In genomic region chr2:7685342-7686015, GRCh38 we compare ENCODE assay signal across 21 cellular contexts.
A peak's percentile ranks its signal among the peaks of the same experiment; 100 is the strongest.
DNase-seq lines count a peak whose midpoint lies in the region; ATAC-seq and TF ChIP-seq lines count a peak whose summit lies in the region.
"Had no signal": no experiment of that assay in that cellular context is flagged by ENCODE, and none has a peak within 500 bp of the region (broad histone marks: within the 10 kb centered on the region; RNA-seq: fewer than 3 reads in every experiment).

No MANE protein-coding gene starts in this region.

- no peak overlapping the region for H3K27ac ChIP-seq in mesenchymal stem cell (ENCODE audit: low read length, poor library complexity, severe bottlenecking)
- H3K27ac ChIP-seq: adrenal gland, BLaER1, colonic mucosa, left lung, Peyer's patch, psoas muscle, VCaP had no signal

- H4K91ac ChIP-seq in mesenchymal stem cell (ENCODE audit: low read length), result no peak overlapping the region

- H3K4me1 ChIP-seq in mesenchymal stem cell (ENCODE audit: control insufficient read depth, insufficient read depth, low read depth, low read length), result no peaks in the 10 kb centered on the region
- H3K4me1 ChIP-seq: adrenal gland, colonic mucosa, left lung, Peyer's patch, psoas muscle had no signal

- peaks cover 12% of the 10 kb centered on the region for H3K36me3 Mint-ChIP-seq in activated T-helper 1 cell treated with anti-CD3 and anti-CD28 coated beads, Interleukin-12 subunit alpha, Interleukin-12 subunit beta, Interleukin-2, Interleukin-4 antibody, amounts not matched to agents 30 ng/mL and 10 ng/mL and 1 ng/mL, durations not matched to agents 14 hours and 24 hours and 36 hours (ENCODE audit: low read depth)
- H3K36me3 Mint-ChIP-seq: naive B cell had no signal

- no peak overlapping the region for H3K18ac ChIP-seq in mesenchymal stem cell (ENCODE audit: low read depth in 1 of 2, low read length in 2 of 2)

- no peaks in the 10 kb centered on the region for H3K79me1 ChIP-seq in mesenchymal stem cell (replicated peaks; ENCODE audit: low read length, poor library complexity, severe bottlenecking)

- peaks cover 25% of the 10 kb centered on the region for H3K4me1 Mint-ChIP-seq in activated T-helper 1 cell treated with anti-CD3 and anti-CD28 coated beads, Interleukin-12 subunit alpha, Interleukin-12 subunit beta, Interleukin-2, Interleukin-4 antibody, amounts not matched to agents 30 ng/mL and 10 ng/mL and 1 ng/mL, durations not matched to agents 14 hours and 24 hours and 36 hours (ENCODE audit: low read depth)
- H3K4me1 Mint-ChIP-seq: naive B cell had no signal

- H3K9me3 Mint-ChIP-seq in activated T-helper 1 cell treated with anti-CD3 and anti-CD28 coated beads, Interleukin-12 subunit alpha, Interleukin-12 subunit beta, Interleukin-2, Interleukin-4 antibody, amounts not matched to agents 30 ng/mL and 10 ng/mL and 1 ng/mL, durations not matched to agents 14 hours and 24 hours and 36 hours, result peaks cover 7% of the 10 kb centered on the region
- H3K9me3 Mint-ChIP-seq: activated CD8-positive, alpha-beta T cell treated with anti-CD3 and anti-CD28 coated beads for 36 hours; naive B cell had no signal

- H2BK120ac ChIP-seq in mesenchymal stem cell (ENCODE audit: low read depth, low read length), result no peak overlapping the region

- CTCF ChIA-PET in BJ (lab: Yijun Ruan, JAX), result interaction anchor here (0.9 to 2.4 kb wide), 2 partner anchors 14 to 22 kb away, joined by 3 to 8 read pairs; no protein-coding TSS in a partner anchor

- no peak overlapping the region for H3K27ac Mint-ChIP-seq in activated T-helper 1 cell treated with anti-CD3 and anti-CD28 coated beads, Interleukin-12 subunit alpha, Interleukin-12 subunit beta, Interleukin-2, Interleukin-4 antibody, amounts not matched to agents 30 ng/mL and 10 ng/mL and 1 ng/mL, durations not matched to agents 14 hours and 24 hours and 36 hours
- H3K27ac Mint-ChIP-seq: activated CD8-positive, alpha-beta T cell treated with anti-CD3 and anti-CD28 coated beads for 36 hours had no signal

- no peaks in the 10 kb centered on the region for H3K27me3 Mint-ChIP-seq in activated T-helper 1 cell treated with anti-CD3 and anti-CD28 coated beads, Interleukin-12 subunit alpha, Interleukin-12 subunit beta, Interleukin-2, Interleukin-4 antibody, amounts not matched to agents 30 ng/mL and 10 ng/mL and 1 ng/mL, durations not matched to agents 14 hours and 24 hours and 36 hours (ENCODE audit: insufficient read depth)
- H3K27me3 Mint-ChIP-seq: activated CD8-positive, alpha-beta T cell treated with anti-CD3 and anti-CD28 coated beads for 36 hours; naive B cell had no signal

- no peaks in the 10 kb centered on the region for H3K9me3 ChIP-seq in mesenchymal stem cell (ENCODE audit: control insufficient read depth, low read length)
- H3K9me3 ChIP-seq: adrenal gland, BLaER1, colonic mucosa, left lung, Peyer's patch, psoas muscle had no signal

- DNase-seq in BJ (ENCODE audit: low read depth), result peak; percentile 69
- DNase-seq in LoVo (ENCODE audit: low spot score), result peak; percentile 28
- peak; percentile 37 for DNase-seq in epithelial cell of esophagus (ENCODE audit: low read depth)
- DNase-seq in mesenchymal stem cell, result peak; percentile 35
- no peak for DNase-seq in activated T-helper 1 cell treated with anti-CD3 and anti-CD28 coated beads, Interleukin-12 subunit alpha, Interleukin-12 subunit beta, Interleukin-2, Interleukin-4 antibody, amounts not matched to agents 30 ng/mL and 10 ng/mL and 1 ng/mL, durations not matched to agents 14 hours and 24 hours and 36 hours (ENCODE audit: low spot score)
- no peak for DNase-seq in occipital lobe (lab: John Stamatoyannopoulos, UW)
- DNase-seq: activated CD8-positive, alpha-beta T cell treated with anti-CD3 and anti-CD28 coated beads for 36 hours; adrenal gland; colonic mucosa; HCEC 1CT; left lung; naive B cell; NCI-H1048; Peyer's patch; psoas muscle had no signal

- no peak overlapping the region for H3K4me2 ChIP-seq in mesenchymal stem cell (ENCODE audit: low read length, poor library complexity, severe bottlenecking)
- H3K4me2 ChIP-seq: BLaER1 had no signal

- no peak overlapping the region for H4K8ac ChIP-seq in mesenchymal stem cell (ENCODE audit: low read length)

- no peak overlapping the region for H2AFZ ChIP-seq in mesenchymal stem cell (ENCODE audit: low read depth, low read length)

- H3K36me3 ChIP-seq in BJ (ENCODE audit: control insufficient read depth, insufficient read depth, low read length), result no peaks in the 10 kb centered on the region
- H3K36me3 ChIP-seq in mesenchymal stem cell (ENCODE audit: control insufficient read depth in 1 of 2, insufficient read depth in 2 of 2, low read depth in 1 of 2, low read length in 2 of 2), result no peaks in the 10 kb centered on the region
- H3K36me3 ChIP-seq: adrenal gland, BLaER1, colonic mucosa, left lung, Peyer's patch had no signal

- POLR2A ChIA-PET in BJ (lab: Charles Lee), result no interaction called here

- no peak overlapping the region for H3K4me3 Mint-ChIP-seq in activated T-helper 1 cell treated with anti-CD3 and anti-CD28 coated beads, Interleukin-12 subunit alpha, Interleukin-12 subunit beta, Interleukin-2, Interleukin-4 antibody, amounts not matched to agents 30 ng/mL and 10 ng/mL and 1 ng/mL, durations not matched to agents 14 hours and 24 hours and 36 hours
- H3K4me3 Mint-ChIP-seq: activated CD8-positive, alpha-beta T cell treated with anti-CD3 and anti-CD28 coated beads for 36 hours; naive B cell had no signal

- no peak overlapping the region for H2AK5ac ChIP-seq in mesenchymal stem cell (ENCODE audit: low read length, severe bottlenecking)

- intact Hi-C loops in activated T-helper 1 cell treated with anti-CD3 and anti-CD28 coated beads, Interleukin-12 subunit alpha, Interleukin-12 subunit beta, Interleukin-2, Interleukin-4 antibody, amounts not matched to agents 30 ng/mL and 10 ng/mL and 1 ng/mL, durations not matched to agents 14 hours and 24 hours and 36 hours (cut with micrococcal nuclease), result no loop called here

- no peak overlapping the region for H3K4ac ChIP-seq in mesenchymal stem cell (ENCODE audit: low read depth in 1 of 2, low read length in 2 of 2)

- WGBS in mesenchymal stem cell, result 67% methylated on average over 5 of the region's 5 CpGs

- peak overlapping the region in 1 of 2 experiments; percentile 27 for H3K23ac ChIP-seq in mesenchymal stem cell (ENCODE audit: low read length in 2 of 2)

- H2BK5ac ChIP-seq in mesenchymal stem cell (ENCODE audit: low read depth, low read length, poor library complexity, severe bottlenecking), result no peak overlapping the region

- H2BK15ac ChIP-seq in mesenchymal stem cell (ENCODE audit: low read depth, poor library complexity, severe bottlenecking), result no peak overlapping the region

- H3K14ac ChIP-seq in mesenchymal stem cell (ENCODE audit: low read length in 2 of 2), result no peak overlapping the region

- H3K27me3 ChIP-seq in BJ (ENCODE audit: control insufficient read depth, insufficient read depth, low read length) (no peaks in the 10 kb centered on the region), mesenchymal stem cell (ENCODE audit: control insufficient read depth in 1 of 2, insufficient read depth in 1 of 2, low read length in 2 of 2) (no peaks in the 10 kb centered on the region)
- H3K27me3 ChIP-seq: adrenal gland, BLaER1, colonic mucosa, left lung, Peyer's patch had no signal

- H3K4me3 ChIP-seq in BJ (ENCODE audit: low read depth, low read length), result no peak overlapping the region
- H3K4me3 ChIP-seq in epithelial cell of esophagus (ENCODE audit: low read length), result no peak overlapping the region
- H3K4me3 ChIP-seq in mesenchymal stem cell (ENCODE audit: insufficient read depth in 1 of 2, low read depth in 1 of 2, low read length in 2 of 2), result no peak overlapping the region
- H3K4me3 ChIP-seq: adrenal gland, BLaER1, colonic mucosa, GM12878, left lung, Peyer's patch, psoas muscle had no signal

- ATAC-seq in GM19328 (IDR thresholded peaks at IDR 0.05; ENCODE audit: unreplicated experiment) (no peak), GM21528 (IDR thresholded peaks at IDR 0.05; ENCODE audit: low FRiP score, unreplicated experiment) (no peak)
- ATAC-seq: activated CD8-positive, alpha-beta T cell treated with anti-CD3 and anti-CD28 coated beads for 36 hours; esophagus mucosa; GM12878; left lung; psoas muscle had no signal

- TF ChIP-seq CTCF in BJ (IDR thresholded peaks at IDR 0.05; ENCODE audit: insufficient read depth, low read depth, low read length), result no peak
- TF ChIP-seq CTCF in epithelial cell of esophagus (IDR thresholded peaks at IDR 0.05; ENCODE audit: insufficient read depth, low read depth, low read length, missing control alignments), result no peak

- no peak overlapping the region for H2BK12ac ChIP-seq in mesenchymal stem cell (ENCODE audit: low read length in 2 of 2)

- no peak overlapping the region for H3K9ac ChIP-seq in mesenchymal stem cell (ENCODE audit: low read length)
- H3K9ac ChIP-seq: BLaER1 had no signal

Comparison
In these comparisons a context has a peak if more than half of its experiments do, and no peak if none do; other contexts are left out.
1. DNase-seq: peak in BJ (single experiment), LoVo (single experiment), epithelial cell of esophagus (single experiment) and mesenchymal stem cell (single experiment); none in activated T-helper 1 cell treated with anti-CD3 and anti-CD28 coated beads, Interleukin-12 subunit alpha, Interleukin-12 subunit beta, Interleukin-2, Interleukin-4 antibody, amounts not matched to agents 30 ng/mL and 10 ng/mL and 1 ng/mL, durations not matched to agents 14 hours and 24 hours and 36 hours (single experiment) and occipital lobe (single experiment).